1 cellular context compared by ENCODE assay signal in the genomic region with DNA sequence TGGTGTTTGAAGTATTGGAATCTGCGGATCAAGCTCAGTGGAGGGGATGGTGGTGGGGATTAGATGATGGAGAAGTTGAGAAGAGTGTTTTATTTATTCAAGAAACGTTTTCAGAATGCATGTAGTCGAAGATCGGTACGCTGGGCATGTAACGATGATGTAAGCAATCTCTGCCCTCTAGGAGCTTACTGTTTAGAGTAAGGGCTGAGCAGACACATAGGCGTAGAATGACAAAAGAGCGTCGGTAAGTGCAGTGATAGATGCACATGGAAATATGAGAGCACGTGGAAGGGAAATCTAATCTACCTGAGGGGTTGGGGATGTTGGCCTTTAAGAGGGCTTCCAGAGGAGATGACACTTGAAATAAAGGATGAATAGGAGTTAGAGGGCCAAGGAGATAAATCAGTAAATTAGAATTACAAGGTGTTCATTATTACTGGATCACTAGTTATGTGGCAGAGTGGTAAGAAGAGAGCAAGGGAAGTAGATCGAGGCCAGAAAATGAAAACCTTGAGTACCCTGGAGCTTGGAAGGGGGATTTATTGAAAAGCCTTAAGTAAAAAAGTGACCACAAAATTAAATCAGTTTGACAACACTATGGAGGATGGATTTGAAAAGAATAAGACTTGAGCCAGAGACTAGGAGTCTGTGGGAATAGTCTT.
TF ChIP-seq lines count a peak whose summit lies in the region.

No MANE protein-coding gene starts in this region.

TF ChIP-seq in K562, 482 proteins besides CTCF, POLR2A, EP300 and RAD21 (continued from another document and continues in another):
- TF ChIP-seq, protein P1, sequence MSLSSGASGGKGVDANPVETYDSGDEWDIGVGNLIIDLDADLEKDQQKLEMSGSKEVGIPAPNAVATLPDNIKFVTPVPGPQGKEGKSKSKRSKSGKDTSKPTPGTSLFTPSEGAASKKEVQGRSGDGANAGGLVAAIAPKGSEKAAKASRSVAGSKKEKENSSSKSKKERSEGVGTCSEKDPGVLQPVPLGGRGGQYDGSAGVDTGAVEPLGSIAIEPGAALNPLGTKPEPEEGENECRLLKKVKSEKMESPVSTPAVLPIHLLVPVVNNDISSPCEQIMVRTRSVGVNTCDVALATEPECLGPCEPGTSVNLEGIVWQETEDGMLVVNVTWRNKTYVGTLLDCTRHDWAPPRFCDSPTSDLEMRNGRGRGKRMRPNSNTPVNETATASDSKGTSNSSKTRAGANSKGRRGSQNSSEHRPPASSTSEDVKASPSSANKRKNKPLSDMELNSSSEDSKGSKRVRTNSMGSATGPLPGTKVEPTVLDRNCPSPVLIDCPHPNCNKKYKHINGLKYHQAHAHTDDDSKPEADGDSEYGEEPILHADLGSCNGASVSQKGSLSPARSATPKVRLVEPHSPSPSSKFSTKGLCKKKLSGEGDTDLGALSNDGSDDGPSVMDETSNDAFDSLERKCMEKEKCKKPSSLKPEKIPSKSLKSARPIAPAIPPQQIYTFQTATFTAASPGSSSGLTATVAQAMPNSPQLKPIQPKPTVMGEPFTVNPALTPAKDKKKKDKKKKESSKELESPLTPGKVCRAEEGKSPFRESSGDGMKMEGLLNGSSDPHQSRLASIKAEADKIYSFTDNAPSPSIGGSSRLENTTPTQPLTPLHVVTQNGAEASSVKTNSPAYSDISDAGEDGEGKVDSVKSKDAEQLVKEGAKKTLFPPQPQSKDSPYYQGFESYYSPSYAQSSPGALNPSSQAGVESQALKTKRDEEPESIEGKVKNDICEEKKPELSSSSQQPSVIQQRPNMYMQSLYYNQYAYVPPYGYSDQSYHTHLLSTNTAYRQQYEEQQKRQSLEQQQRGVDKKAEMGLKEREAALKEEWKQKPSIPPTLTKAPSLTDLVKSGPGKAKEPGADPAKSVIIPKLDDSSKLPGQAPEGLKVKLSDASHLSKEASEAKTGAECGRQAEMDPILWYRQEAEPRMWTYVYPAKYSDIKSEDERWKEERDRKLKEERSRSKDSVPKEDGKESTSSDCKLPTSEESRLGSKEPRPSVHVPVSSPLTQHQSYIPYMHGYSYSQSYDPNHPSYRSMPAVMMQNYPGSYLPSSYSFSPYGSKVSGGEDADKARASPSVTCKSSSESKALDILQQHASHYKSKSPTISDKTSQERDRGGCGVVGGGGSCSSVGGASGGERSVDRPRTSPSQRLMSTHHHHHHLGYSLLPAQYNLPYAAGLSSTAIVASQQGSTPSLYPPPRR (CRISPR knock-in tag; IDR thresholded peaks at IDR 0.05; ENCODE audit: borderline replicate concordance), result no peak
- TF ChIP-seq STAG1 (CRISPR knock-in tag; IDR thresholded peaks at IDR 0.05; ENCODE audit: borderline replicate concordance) (no peak), SOX6 (IDR thresholded peaks at IDR 0.05) (peak; percentile 12; the same call in 1 of the 2 replicates), RB1 (IDR thresholded peaks at IDR 0.05; ENCODE audit: low read depth) (no peak), FOXK1 (CRISPR knock-in tag; IDR thresholded peaks at IDR 0.05; ENCODE audit: borderline replicate concordance) (no peak), CREB1 (IDR thresholded peaks at IDR 0.05) (peak; percentile 58; the same call in 1 of the 2 replicates), CREB1 (CRISPR knock-in tag; IDR thresholded peaks at IDR 0.05) (no peak), RCOR1 (IDR thresholded peaks at IDR 0.05; ENCODE audit: borderline replicate concordance in 1 of 2, low read depth in 2 of 2, low read length in 2 of 2) (peak in 1 of 2 experiments; percentile 61; a peak in 1 of 4 replicates), SMAD3 (CRISPR knock-in tag; conservative IDR thresholded peaks at IDR 0.05) (no peak), HIVEP1 (CRISPR knock-in tag; IDR thresholded peaks at IDR 0.05) (no peak), ZNF75A (CRISPR knock-in tag; IDR thresholded peaks at IDR 0.05) (no peak), ZNF316 (IDR thresholded peaks at IDR 0.05) (peak; percentile 97), NFE2 (IDR thresholded peaks at IDR 0.05; ENCODE audit: low read depth) (no peak), CCAR2 (IDR thresholded peaks at IDR 0.05; ENCODE audit: low read depth, low read length) (no peak), ARNT (IDR thresholded peaks at IDR 0.05) (peak; percentile 28 to 42; a peak in 1 of 4 replicates), HDAC2 (IDR thresholded peaks at IDR 0.05) (no peak), SAFB (IDR thresholded peaks at IDR 0.05; ENCODE audit: borderline replicate concordance, low read depth, low read length) (no peak), ZNF134 (CRISPR knock-in tag; conservative IDR thresholded peaks at IDR 0.05) (no peak), ELF4 (CRISPR knock-in tag; IDR thresholded peaks at IDR 0.05) (no peak), POLR3A (IDR thresholded peaks at IDR 0.05; ENCODE audit: borderline replicate concordance, extremely low read depth, insufficient read depth, insufficient read length) (no peak), POLR3G (IDR thresholded peaks at IDR 0.05; ENCODE audit: extremely low read depth, insufficient read length, insufficient replicate concordance) (no peak), ZNF280A (IDR thresholded peaks at IDR 0.05; ENCODE audit: low read depth, partially characterized antibody) (no peak), ATF1 (CRISPR knock-in tag; IDR thresholded peaks at IDR 0.05) (no peak), ATF1 (tag; IDR thresholded peaks at IDR 0.05) (peak; percentile 23), CBX5 (IDR thresholded peaks at IDR 0.05; ENCODE audit: borderline replicate concordance, low read depth) (no peak), ZNF766 (CRISPR knock-in tag; conservative IDR thresholded peaks at IDR 0.05) (no peak), DACH1 (IDR thresholded peaks at IDR 0.05; ENCODE audit: partially characterized antibody) (no peak)
- TF ChIP-seq, protein P2, sequence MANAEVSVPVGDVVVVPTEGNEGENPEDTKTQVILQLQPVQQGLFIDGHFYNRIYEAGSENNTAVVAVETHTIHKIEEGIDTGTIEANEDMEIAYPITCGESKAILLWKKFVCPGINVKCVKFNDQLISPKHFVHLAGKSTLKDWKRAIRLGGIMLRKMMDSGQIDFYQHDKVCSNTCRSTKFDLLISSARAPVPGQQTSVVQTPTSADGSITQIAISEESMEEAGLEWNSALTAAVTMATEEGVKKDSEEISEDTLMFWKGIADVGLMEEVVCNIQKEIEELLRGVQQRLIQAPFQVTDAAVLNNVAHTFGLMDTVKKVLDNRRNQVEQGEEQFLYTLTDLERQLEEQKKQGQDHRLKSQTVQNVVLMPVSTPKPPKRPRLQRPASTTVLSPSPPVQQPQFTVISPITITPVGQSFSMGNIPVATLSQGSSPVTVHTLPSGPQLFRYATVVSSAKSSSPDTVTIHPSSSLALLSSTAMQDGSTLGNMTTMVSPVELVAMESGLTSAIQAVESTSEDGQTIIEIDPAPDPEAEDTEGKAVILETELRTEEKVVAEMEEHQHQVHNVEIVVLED (CRISPR knock-in tag; IDR thresholded peaks at IDR 0.05), result no peak
- TF ChIP-seq, protein P3, sequence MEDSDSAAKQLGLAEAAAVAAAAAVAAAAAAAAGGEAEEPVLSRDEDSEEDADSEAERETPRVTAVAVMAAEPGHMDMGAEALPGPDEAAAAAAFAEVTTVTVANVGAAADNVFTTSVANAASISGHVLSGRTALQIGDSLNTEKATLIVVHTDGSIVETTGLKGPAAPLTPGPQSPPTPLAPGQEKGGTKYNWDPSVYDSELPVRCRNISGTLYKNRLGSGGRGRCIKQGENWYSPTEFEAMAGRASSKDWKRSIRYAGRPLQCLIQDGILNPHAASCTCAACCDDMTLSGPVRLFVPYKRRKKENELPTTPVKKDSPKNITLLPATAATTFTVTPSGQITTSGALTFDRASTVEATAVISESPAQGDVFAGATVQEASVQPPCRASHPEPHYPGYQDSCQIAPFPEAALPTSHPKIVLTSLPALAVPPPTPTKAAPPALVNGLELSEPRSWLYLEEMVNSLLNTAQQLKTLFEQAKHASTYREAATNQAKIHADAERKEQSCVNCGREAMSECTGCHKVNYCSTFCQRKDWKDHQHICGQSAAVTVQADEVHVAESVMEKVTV (CRISPR knock-in tag; IDR thresholded peaks at IDR 0.05), result no peak
- TF ChIP-seq, protein P4, sequence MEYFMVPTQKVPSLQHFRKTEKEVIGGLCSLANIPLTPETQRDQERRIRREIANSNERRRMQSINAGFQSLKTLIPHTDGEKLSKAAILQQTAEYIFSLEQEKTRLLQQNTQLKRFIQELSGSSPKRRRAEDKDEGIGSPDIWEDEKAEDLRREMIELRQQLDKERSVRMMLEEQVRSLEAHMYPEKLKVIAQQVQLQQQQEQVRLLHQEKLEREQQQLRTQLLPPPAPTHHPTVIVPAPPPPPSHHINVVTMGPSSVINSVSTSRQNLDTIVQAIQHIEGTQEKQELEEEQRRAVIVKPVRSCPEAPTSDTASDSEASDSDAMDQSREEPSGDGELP (CRISPR knock-in tag; IDR thresholded peaks at IDR 0.05; ENCODE audit: borderline replicate concordance), result no peak
- TF ChIP-seq, protein P5, sequence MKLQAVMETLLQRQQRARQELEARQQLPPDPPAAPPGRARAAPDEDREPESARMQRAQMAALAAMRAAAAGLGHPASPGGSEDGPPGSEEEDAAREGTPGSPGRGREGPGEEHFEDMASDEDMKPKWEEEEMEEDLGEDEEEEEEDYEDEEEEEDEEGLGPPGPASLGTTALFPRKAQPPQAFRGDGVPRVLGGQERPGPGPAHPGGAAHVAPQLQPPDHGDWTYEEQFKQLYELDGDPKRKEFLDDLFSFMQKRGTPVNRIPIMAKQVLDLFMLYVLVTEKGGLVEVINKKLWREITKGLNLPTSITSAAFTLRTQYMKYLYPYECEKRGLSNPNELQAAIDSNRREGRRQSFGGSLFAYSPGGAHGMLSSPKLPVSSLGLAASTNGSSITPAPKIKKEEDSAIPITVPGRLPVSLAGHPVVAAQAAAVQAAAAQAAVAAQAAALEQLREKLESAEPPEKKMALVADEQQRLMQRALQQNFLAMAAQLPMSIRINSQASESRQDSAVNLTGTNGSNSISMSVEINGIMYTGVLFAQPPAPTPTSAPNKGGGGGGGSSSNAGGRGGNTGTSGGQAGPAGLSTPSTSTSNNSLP (IDR thresholded peaks at IDR 0.05; ENCODE audit: borderline replicate concordance, low read depth, low read length), result no peak
